ENCODE assay signal across 1 cellular context in genomic region chr5:68189613-68190012, GRCh38.
TF ChIP-seq lines count a peak whose summit lies in the region.

No MANE protein-coding gene starts in this region.

TF ChIP-seq in WTC11, 78 proteins besides CTCF, POLR2A, EP300 and RAD21 (continued from another document):
- no peak for TF ChIP-seq ATF2 (CRISPR knock-in tag; IDR thresholded peaks at IDR 0.05; ENCODE audit: borderline replicate concordance, low read depth)
- TF ChIP-seq ZBTB21 (CRISPR knock-in tag; IDR thresholded peaks at IDR 0.05; ENCODE audit: borderline replicate concordance) = no peak
TF ChIP-seq in WTC11: peak in this region for 0.
